ENCODE assay signal across 35 cellular contexts in genomic region chr14:87217023-87217422, GRCh38.
"Had no signal": no experiment of that assay in that cellular context is flagged by ENCODE, and none has a peak within 500 bp of the region (broad histone marks: within the 10 kb centered on the region; RNA-seq: fewer than 3 reads in every experiment).

No MANE protein-coding gene starts in this region.

- H3K9me3 ChIP-seq: adrenal gland, colonic mucosa had no signal

- H3K27ac Mint-ChIP-seq: activated B cell treated with CpG ODN at 0.5 μM for 24 hours; activated CD8-positive, alpha-beta T cell treated with anti-CD3 and anti-CD28 coated beads for 36 hours; activated naive CD4-positive, alpha-beta T cell treated with anti-CD3 and anti-CD28 coated beads for 36 hours; activated naive CD4-positive, alpha-beta T cell treated with anti-CD3 and anti-CD28 coated beads, Interleukin-2, amount 50 U/mL, for 24 hours; activated naive CD8-positive, alpha-beta T cell treated with anti-CD3 and anti-CD28 coated beads for 36 hours; activated naive CD8-positive, alpha-beta T cell treated with anti-CD3 and anti-CD28 coated beads, Interleukin-2, amount 50 U/mL, for 24 hours; activated T-helper 1 cell treated with anti-CD3 and anti-CD28 coated beads, Interleukin-12 subunit alpha, Interleukin-12 subunit beta, Interleukin-2, Interleukin-4 antibody, amounts not matched to agents 30 ng/mL and 10 ng/mL and 1 ng/mL, durations not matched to agents 14 hours and 24 hours and 36 hours; activated T-helper 2 cell treated with anti-CD3 and anti-CD28 coated beads, Interferon-gamma antibody, Interleukin-2, Interleukin-4, amounts not matched to agents 10 μg/mL and 5 μg/mL and 100 μg/mL, durations not matched to agents 14 hours and 24 hours and 36 hours; brain; T-helper 17 cell; T-helper 2 cell treated with Interferon-gamma antibody and Interleukin-4, amounts not matched to agents 5 μg/mL and 100 μg/mL, for 36 hours had no signal

- H3K4me1 Mint-ChIP-seq: activated B cell treated with CpG ODN at 0.5 μM for 24 hours; activated naive CD4-positive, alpha-beta T cell treated with anti-CD3 and anti-CD28 coated beads, Interleukin-2, amount 50 U/mL, for 24 hours; activated naive CD8-positive, alpha-beta T cell treated with anti-CD3 and anti-CD28 coated beads for 36 hours; activated naive CD8-positive, alpha-beta T cell treated with anti-CD3 and anti-CD28 coated beads, Interleukin-2, amount 50 U/mL, for 24 hours; brain; T-helper 17 cell had no signal

- H3K27me3 Mint-ChIP-seq: activated B cell treated with CpG ODN at 0.5 μM for 24 hours; activated CD8-positive, alpha-beta T cell treated with anti-CD3 and anti-CD28 coated beads for 36 hours; activated naive CD8-positive, alpha-beta T cell treated with anti-CD3 and anti-CD28 coated beads for 36 hours; activated naive CD8-positive, alpha-beta T cell treated with anti-CD3 and anti-CD28 coated beads, Interleukin-2, amount 50 U/mL, for 24 hours; brain; T-helper 17 cell had no signal

- DNase-seq: activated B cell treated with CpG ODN at 0.5 μM for 24 hours; activated CD4-positive, alpha-beta T cell treated with anti-CD3 and anti-CD28 coated beads for 48 hours; activated CD4-positive, alpha-beta T cell treated with anti-CD3 and anti-CD28 coated beads, Interleukin-2, amount 50 U/mL, for 1 hour; activated CD4-positive, alpha-beta T cell treated with anti-CD3 and anti-CD28 coated beads, Interleukin-2, amount 50 U/mL, for 48 hours; activated CD8-positive, alpha-beta memory T cell treated with anti-CD3 and anti-CD28 coated beads for 24 hours; activated CD8-positive, alpha-beta memory T cell treated with anti-CD3 and anti-CD28 coated beads, Interleukin-2, amount 50 U/mL, for 4 hours; activated CD8-positive, alpha-beta T cell treated with anti-CD3 and anti-CD28 coated beads for 36 hours; activated effector memory CD4-positive, alpha-beta T cell treated with anti-CD3 and anti-CD28 coated beads, Interleukin-2, amount 50 U/mL, for 16 hours; activated naive CD4-positive, alpha-beta T cell treated with anti-CD3 and anti-CD28 coated beads for 36 hours; activated naive CD8-positive, alpha-beta T cell treated with anti-CD3 and anti-CD28 coated beads for 36 hours; activated naive CD8-positive, alpha-beta T cell treated with anti-CD3 and anti-CD28 coated beads, Interleukin-2, amount 50 U/mL, for 24 hours; activated T-cell treated with anti-CD3 and anti-CD28 coated beads, Interleukin-2, amount 50 U/mL, for 1 hour; activated T-cell treated with anti-CD3 and anti-CD28 coated beads, Interleukin-2, amount 50 U/mL, for 48 hours; adrenal gland; amygdala; aorta; central memory CD4-positive, alpha-beta T cell; cerebellar nuclear complex; colonic mucosa; effector CD8-positive, alpha-beta T cell; foreskin fibroblast; heart right ventricle; T-helper 1 cell; T-helper 17 cell; T1000; WERI-Rb-1 had no signal

- H3K27me3 ChIP-seq: adrenal gland, breast epithelium, cardiac muscle cell, colonic mucosa, heart right ventricle had no signal

- H3K4me3 Mint-ChIP-seq: activated B cell treated with CpG ODN at 0.5 μM for 24 hours; activated CD8-positive, alpha-beta T cell treated with anti-CD3 and anti-CD28 coated beads for 36 hours; activated naive CD4-positive, alpha-beta T cell treated with anti-CD3 and anti-CD28 coated beads for 36 hours; activated naive CD4-positive, alpha-beta T cell treated with anti-CD3 and anti-CD28 coated beads, Interleukin-2, amount 50 U/mL, for 24 hours; activated naive CD8-positive, alpha-beta T cell treated with anti-CD3 and anti-CD28 coated beads for 36 hours; activated naive CD8-positive, alpha-beta T cell treated with anti-CD3 and anti-CD28 coated beads, Interleukin-2, amount 50 U/mL, for 24 hours; activated T-helper 1 cell treated with anti-CD3 and anti-CD28 coated beads, Interleukin-12 subunit alpha, Interleukin-12 subunit beta, Interleukin-2, Interleukin-4 antibody, amounts not matched to agents 30 ng/mL and 10 ng/mL and 1 ng/mL, durations not matched to agents 14 hours and 24 hours and 36 hours; brain; T-helper 17 cell; T-helper 2 cell treated with Interferon-gamma antibody and Interleukin-4, amounts not matched to agents 5 μg/mL and 100 μg/mL, for 36 hours had no signal

- ATAC-seq: activated CD4-positive, CD25-positive, alpha-beta regulatory T cell treated with anti-CD3 and anti-CD28 coated beads, Interleukin-2, amount 50 U/mL, for 24 hours; activated CD8-positive, alpha-beta T cell treated with anti-CD3 and anti-CD28 coated beads for 36 hours; activated naive CD8-positive, alpha-beta T cell treated with anti-CD3 and anti-CD28 coated beads, Interleukin-2, amount 50 U/mL, for 24 hours; esophagus mucosa; heart right ventricle; T-helper 17 cell had no signal

- H3K4me1 ChIP-seq: adrenal gland, breast epithelium, colonic mucosa, heart right ventricle had no signal

- H3K27ac ChIP-seq: adrenal gland, breast epithelium, cardiac muscle cell, colonic mucosa, heart right ventricle, WERI-Rb-1 had no signal

- H3K36me3 Mint-ChIP-seq: activated naive CD4-positive, alpha-beta T cell treated with anti-CD3 and anti-CD28 coated beads, Interleukin-2, amount 50 U/mL, for 24 hours; brain had no signal

- H3K4me3 ChIP-seq: adrenal gland, breast epithelium, cardiac muscle cell, colonic mucosa, heart right ventricle had no signal

- H3K36me3 ChIP-seq: adrenal gland, breast epithelium, cardiac muscle cell, colonic mucosa, heart right ventricle, WERI-Rb-1 had no signal
